ENCODE assay signal across 8 cellular contexts in genomic region chr9:125241000-125241862, GRCh38. TPM values are rescaled to one million over a fixed set of nuclear protein-coding genes. Genes with fewer than 3 reads are reported as not detected.
DNase-seq lines count a peak whose midpoint lies in the region; ATAC-seq, FAIRE-seq and TF ChIP-seq lines count a peak whose summit lies in the region.

Gene HSPA5 (minus strand): TSS chr9:125241343. CDS start chr9:125241126, 217 bp downstream.

- no peaks in the 10 kb centered on the region for H3K27me3 ChIP-seq in right atrium auricular region
- H3K27me3 ChIP-seq in psoas muscle (ENCODE audit: insufficient read depth in 3 of 3, low read length in 2 of 3), result no peaks in the 10 kb centered on the region

- intact Hi-C loops in T-helper 2 cell treated with Interferon-gamma antibody and Interleukin-4, amounts not matched to agents 100 ng/mL and 5 ng/mL, for 36 hours (cut with micrococcal nuclease), result loop anchor here (1.0 to 2.0 kb wide), 7 partner anchors 20 to 470 kb away; partner anchors contain the start of genes ARPC5L, GAPVD1, GOLGA1 and NR6A1
- intact Hi-C loops in psoas muscle (cut with DNase I), result loop anchor here in 1 of 2 donors (5.0 kb wide), 2 partner anchors 39 to 304 kb away; partner anchors contain the start of gene RABEPK

- H3K4me3 ChIP-seq in right atrium auricular region (peak within 1 kb of the TSS; percentile 91 to 97), psoas muscle (peak within 1 kb of the TSS; percentile 95)

- ATAC-seq in GM18499 (IDR thresholded peaks at IDR 0.05; ENCODE audit: insufficient read depth, unreplicated experiment) (peak; percentile 82), HG02943 (IDR thresholded peaks at IDR 0.05; ENCODE audit: low read depth, unreplicated experiment) (peak; percentile 87), psoas muscle (peak; percentile 95 to 97 (median 96))

- WGBS in psoas muscle, 3 donors, result 0 to 1% (median 1%) methylated on average over 54 to 59 of the region's 59 CpGs

- peaks cover 48% of the 10 kb centered on the region for H3K36me3 ChIP-seq in right atrium auricular region
- peaks cover 2 to 40% of the 10 kb centered on the region in 2 donors for H3K36me3 ChIP-seq in psoas muscle (ENCODE audit: insufficient read depth in 1 of 2, low read depth in 1 of 2)

- peaks cover 0 to 47% of the 10 kb centered on the region in 2 donors for H3K4me1 ChIP-seq in right atrium auricular region
- H3K4me1 ChIP-seq in psoas muscle, result peaks cover 43% of the 10 kb centered on the region

- TF ChIP-seq CTCF in right atrium auricular region (IDR thresholded peaks at IDR 0.05) (peak in 1 of 2 donors; percentile 39), psoas muscle (IDR thresholded peaks at IDR 0.05) (no peak)

- no peak for FAIRE-seq in urothelium cell line (lab: Jason Lieb, UNC)

- H3K27ac ChIP-seq in right atrium auricular region (peak within 1 kb of the TSS; percentile 92 to 98), psoas muscle (peak within 1 kb of the TSS; percentile 99)

- peak; percentile 87 for DNase-seq in NCI-H187 treated with DMSO at 0.1 percent for 48 hours (lab: John Stamatoyannopoulos, UW)
- peak; percentile 92 to 100 (median 99) for DNase-seq in anterior cingulate cortex (lab: John Stamatoyannopoulos, UW)
- peak; percentile 100 for DNase-seq in right atrium auricular region (ENCODE audit: low spot score)
- peak; percentile 99 to 100 for DNase-seq in psoas muscle
- peak; percentile 97 for DNase-seq in urothelium cell line (ENCODE audit: low spot score)

- H3K9me3 ChIP-seq in right atrium auricular region (no peaks in the 10 kb centered on the region), psoas muscle (no peaks in the 10 kb centered on the region)

RNA-seq across cellular contexts. Expression of gene HSPA5, which starts in this region (rescaled TPM):
- 274 and 277 TPM in 2 replicates for total RNA-seq in T-helper 2 cell treated with Interferon-gamma antibody and Interleukin-4, amounts not matched to agents 100 ng/mL and 5 ng/mL, for 36 hours
- total RNA-seq in right atrium auricular region (100 to 1,000 TPM; 128 to 162 TPM), psoas muscle (100 to 1,000 TPM in 1 of 4 donors, 10 to 100 TPM in 3; 53.2 to 160 (median 84.6) TPM)
- polyA plus RNA-seq in psoas muscle, result 100 to 1,000 TPM in 1 of 3 donors, 10 to 100 TPM in 2; 76.7 to 179 (median 94.3) TPM

Comparison
In these comparisons a context has a peak if more than half of its experiments do, and no peak if none do; other contexts are left out.
1. Peak in every context shown above with its lines: DNase-seq, ATAC-seq, H3K4me3 ChIP-seq and H3K27ac ChIP-seq.